In genomic region chr5:73726071-73726470, GRCh38 we compare ENCODE assay signal across 1 cellular context.
TF ChIP-seq lines count a peak whose summit lies in the region.

No MANE protein-coding gene starts in this region.

TF ChIP-seq in liver, 16 proteins besides CTCF, POLR2A, EP300 and RAD21 (continued from another document):
- no peak for TF ChIP-seq REST (IDR thresholded peaks at IDR 0.05)
- no peak for TF ChIP-seq SP1 (IDR thresholded peaks at IDR 0.05)
- no peak for TF ChIP-seq RXRA (IDR thresholded peaks at IDR 0.05)
- TF ChIP-seq HNF4A (conservative IDR thresholded peaks at IDR 0.05): no peak
- no peak for TF ChIP-seq HNF4G (IDR thresholded peaks at IDR 0.05)
- TF ChIP-seq ZBTB33 (IDR thresholded peaks at IDR 0.05): no peak
- no peak for TF ChIP-seq MAX (IDR thresholded peaks at IDR 0.05)
